In the genomic region with DNA sequence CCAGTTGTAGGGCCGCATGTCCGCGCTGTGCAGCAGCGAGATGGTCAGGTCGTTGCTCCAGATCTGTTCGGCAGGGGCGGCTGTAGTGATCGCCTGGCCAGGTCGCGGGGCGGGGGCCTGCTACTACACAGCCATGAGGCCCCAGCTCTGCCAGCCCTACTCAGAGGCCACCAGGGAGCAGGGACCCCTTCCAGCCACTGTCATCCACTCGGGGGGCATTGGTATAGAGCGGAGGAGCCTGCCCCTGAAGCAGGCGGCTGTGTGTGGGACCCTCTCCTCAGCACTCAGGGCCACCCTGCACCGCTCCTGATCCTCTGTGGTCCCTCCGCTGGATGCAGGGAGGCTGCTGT, we compare ENCODE assay signal across 10 cellular contexts. TPM values are rescaled to one million over a fixed set of nuclear protein-coding genes. Genes with fewer than 3 reads are reported as not detected.
DNase-seq lines count a peak whose midpoint lies in the region; ATAC-seq and TF ChIP-seq lines count a peak whose summit lies in the region.
"Had no signal": no experiment of that assay in that cellular context is flagged by ENCODE, and none has a peak within 500 bp of the region (broad histone marks: within the 10 kb centered on the region; RNA-seq: fewer than 3 reads in every experiment).

No MANE protein-coding gene starts in this region.

- TF ChIP-seq CTCF in left lung (IDR thresholded peaks at IDR 0.05) (no peak), tibial nerve (IDR thresholded peaks at IDR 0.05) (no peak)

- no peak for ATAC-seq in activated T-cell treated with anti-CD3 and anti-CD28 coated beads, Interleukin-2, amount 50 U/mL, for 4 hours
- ATAC-seq in left lung = no peak
- no peak for ATAC-seq in GM21367 (IDR thresholded peaks at IDR 0.05; ENCODE audit: unreplicated experiment)

- H3K36me3 ChIP-seq in left lung (peaks cover 0 to 49% of the 10 kb centered on the region in 2 donors), tibial nerve (peaks cover 4 to 47% (median 29%) of the 10 kb centered on the region in 3 donors)

- H3K4me3 ChIP-seq in left lung (peak overlapping the region in 1 of 2 donors; percentile 98), tibial nerve (peak overlapping the region in 3 of 4 donors; percentile 66 to 93 (median 92))

- peaks cover 2 to 29% of the 10 kb centered on the region in 2 donors for H3K4me1 ChIP-seq in left lung
- peaks cover 0 to 60% (median 27%) of the 10 kb centered on the region in 4 donors for H3K4me1 ChIP-seq in tibial nerve

- H3K9me3 ChIP-seq in left lung (no peaks in the 10 kb centered on the region), tibial nerve (no peaks in the 10 kb centered on the region)

- no peak overlapping the region for H3K27ac Mint-ChIP-seq in activated naive CD8-positive, alpha-beta T cell treated with anti-CD3 and anti-CD28 coated beads for 36 hours

- H3K9me3 Mint-ChIP-seq in activated T-cell treated with anti-CD3 and anti-CD28 coated beads, Interleukin-2, amount 50 U/mL, for 4 hours = no peaks in the 10 kb centered on the region
- no peaks in the 10 kb centered on the region for H3K9me3 Mint-ChIP-seq in activated naive CD8-positive, alpha-beta T cell treated with anti-CD3 and anti-CD28 coated beads for 36 hours

- intact Hi-C loops in left lung (cut with DNase I) = no loop called here

- 90 to 91% methylated on average over 12 to 16 of the region's 16 CpGs for WGBS in tibial nerve, 2 donors

- no peaks in the 10 kb centered on the region for H3K27me3 ChIP-seq in left lung
- no peaks in the 10 kb centered on the region for H3K27me3 ChIP-seq in tibial nerve
- H3K27me3 ChIP-seq: cardiac muscle cell had no signal

- peaks cover 16% of the 10 kb centered on the region for H3K36me3 Mint-ChIP-seq in activated T-cell treated with anti-CD3 and anti-CD28 coated beads, Interleukin-2, amount 50 U/mL, for 4 hours (ENCODE audit: insufficient read depth)
- peaks cover 12% of the 10 kb centered on the region for H3K36me3 Mint-ChIP-seq in activated naive CD8-positive, alpha-beta T cell treated with anti-CD3 and anti-CD28 coated beads for 36 hours

- H3K27ac ChIP-seq in left lung (no peak overlapping the region), tibial nerve (peak overlapping the region in 1 of 4 donors; percentile 91)

- no peak for DNase-seq in activated T-cell treated with anti-CD3 and anti-CD28 coated beads, Interleukin-2, amount 50 U/mL, for 4 hours
- no peak for DNase-seq in activated T-cell treated with anti-CD3 and anti-CD28 coated beads, Interleukin-2, amount 50 U/mL, for 1 hour
- no peak for DNase-seq in activated naive CD8-positive, alpha-beta T cell treated with anti-CD3 and anti-CD28 coated beads for 36 hours
- peak; percentile 31 to 72 for DNase-seq in left lung
- DNase-seq in tibial nerve (ENCODE audit: low spot score in 2 of 2) = peak in 1 of 2 donors; percentile 13
- DNase-seq in stimulated activated CD4-positive, alpha-beta T cell treated with anti-CD3 and anti-CD28 coated beads, Interleukin-4, amount 100 ng/mL, for 1 hour = no peak
- no peak for DNase-seq in DMS153 (lab: John Stamatoyannopoulos, UW)
- DNase-seq: SIG-M5 had no signal

- peak overlapping the region; percentile 77 for H3K4me3 Mint-ChIP-seq in activated T-cell treated with anti-CD3 and anti-CD28 coated beads, Interleukin-2, amount 50 U/mL, for 4 hours
- peak overlapping the region; percentile 81 for H3K4me3 Mint-ChIP-seq in activated naive CD8-positive, alpha-beta T cell treated with anti-CD3 and anti-CD28 coated beads for 36 hours

- H3K27me3 Mint-ChIP-seq in activated T-cell treated with anti-CD3 and anti-CD28 coated beads, Interleukin-2, amount 50 U/mL, for 4 hours (ENCODE audit: low read depth) = no peaks in the 10 kb centered on the region
- no peaks in the 10 kb centered on the region for H3K27me3 Mint-ChIP-seq in activated naive CD8-positive, alpha-beta T cell treated with anti-CD3 and anti-CD28 coated beads for 36 hours

- no peak for TF ChIP-seq POLR2A in tibial nerve (IDR thresholded peaks at IDR 0.05)

- no peak for TF ChIP-seq EP300 in tibial nerve (IDR thresholded peaks at IDR 0.05)

- peaks cover 5% of the 10 kb centered on the region for H3K4me1 Mint-ChIP-seq in activated T-cell treated with anti-CD3 and anti-CD28 coated beads, Interleukin-2, amount 50 U/mL, for 4 hours (ENCODE audit: low read depth)
- H3K4me1 Mint-ChIP-seq in activated naive CD8-positive, alpha-beta T cell treated with anti-CD3 and anti-CD28 coated beads for 36 hours = peaks cover 3% of the 10 kb centered on the region

RNA-seq across cellular contexts. Expression of a gene that starts 1.7 kb away (rescaled TPM):
- 100 to 1,000 TPM in 1 of 3 donors, 10 to 100 TPM in 2; 84.0 to 112 (median 95.3) TPM for total RNA-seq in activated T-cell treated with anti-CD3 and anti-CD28 coated beads, Interleukin-2, amount 50 U/mL, for 4 hours
- total RNA-seq in activated naive CD8-positive, alpha-beta T cell treated with anti-CD3 and anti-CD28 coated beads for 36 hours = 10 to 100 TPM; 55.6 to 59.3 TPM
- total RNA-seq in left lung (100 to 1,000 TPM in 1 of 2 donors, 10 to 100 TPM in 1; 98.5 to 111 TPM), tibial nerve (100 to 1,000 TPM; 138 to 227 (median 193) TPM)

RNA-seq across cellular contexts. Expression of a gene that starts 2.2 kb away (rescaled TPM):
- 1 to 10 TPM in 2 of 3 donors, under 1 TPM in 1; 0.94 to 1.4 (median 1.2) TPM for total RNA-seq in activated T-cell treated with anti-CD3 and anti-CD28 coated beads, Interleukin-2, amount 50 U/mL, for 4 hours
- total RNA-seq in activated naive CD8-positive, alpha-beta T cell treated with anti-CD3 and anti-CD28 coated beads for 36 hours = under 1 TPM in 1 of 2 experiments, not detected in 1; 0.90 TPM
- total RNA-seq in left lung = 1 to 10 TPM; 1.2 TPM
- total RNA-seq in tibial nerve = 1 to 10 TPM in 2 of 4 donors, not detected in 2; 3.3 to 5.1 TPM

RNA-seq across cellular contexts. Expression of a gene that starts 9.2 kb away (rescaled TPM):
- 1 to 10 TPM in 1 of 3 donors, under 1 TPM in 2; 0.49 to 1.2 (median 0.58) TPM for total RNA-seq in activated T-cell treated with anti-CD3 and anti-CD28 coated beads, Interleukin-2, amount 50 U/mL, for 4 hours
- 1 to 10 TPM in 1 of 2 experiments, under 1 TPM in 1; 0.84 to 1.2 TPM for total RNA-seq in activated naive CD8-positive, alpha-beta T cell treated with anti-CD3 and anti-CD28 coated beads for 36 hours
- total RNA-seq in left lung = 1 to 10 TPM; 2.1 to 4.5 TPM
- total RNA-seq in tibial nerve = 10 to 100 TPM in 2 of 4 donors, 1 to 10 TPM in 2; 2.4 to 16.8 (median 7.8) TPM

RNA-seq across cellular contexts. Expression of a gene that starts 34.4 kb away (rescaled TPM):
- total RNA-seq in activated T-cell treated with anti-CD3 and anti-CD28 coated beads, Interleukin-2, amount 50 U/mL, for 4 hours = under 1 TPM in 2 of 3 donors, not detected in 1; 0.30 to 0.51 TPM
- total RNA-seq in activated naive CD8-positive, alpha-beta T cell treated with anti-CD3 and anti-CD28 coated beads for 36 hours = not detected
- total RNA-seq in left lung (100 to 1,000 TPM; 133 to 137 TPM), tibial nerve (1,000 to 10,000 TPM; 1,059 to 8,972 (median 6,550) TPM)

RNA-seq across cellular contexts. Expression of a gene that starts 39.9 kb away (rescaled TPM):
- not detected for total RNA-seq in activated T-cell treated with anti-CD3 and anti-CD28 coated beads, Interleukin-2, amount 50 U/mL, for 4 hours
- not detected for total RNA-seq in activated naive CD8-positive, alpha-beta T cell treated with anti-CD3 and anti-CD28 coated beads for 36 hours
- total RNA-seq in left lung (1 to 10 TPM; 2.0 to 2.3 TPM), tibial nerve (10 to 100 TPM; 14.7 to 86.3 (median 64.3) TPM)

Comparison
In these comparisons a context has a peak if more than half of its experiments do, and no peak if none do; other contexts are left out.
1. DNase-seq: peak in left lung (2 of 2); none in activated T-cell treated with anti-CD3 and anti-CD28 coated beads, Interleukin-2, amount 50 U/mL, for 4 hours (single experiment), activated T-cell treated with anti-CD3 and anti-CD28 coated beads, Interleukin-2, amount 50 U/mL, for 1 hour (single experiment), activated naive CD8-positive, alpha-beta T cell treated with anti-CD3 and anti-CD28 coated beads for 36 hours (single experiment), stimulated activated CD4-positive, alpha-beta T cell treated with anti-CD3 and anti-CD28 coated beads, Interleukin-4, amount 100 ng/mL, for 1 hour (single experiment) and DMS153 (single experiment).